Comparison of ENCODE assay signal across 8 cellular contexts in the genomic region with DNA sequence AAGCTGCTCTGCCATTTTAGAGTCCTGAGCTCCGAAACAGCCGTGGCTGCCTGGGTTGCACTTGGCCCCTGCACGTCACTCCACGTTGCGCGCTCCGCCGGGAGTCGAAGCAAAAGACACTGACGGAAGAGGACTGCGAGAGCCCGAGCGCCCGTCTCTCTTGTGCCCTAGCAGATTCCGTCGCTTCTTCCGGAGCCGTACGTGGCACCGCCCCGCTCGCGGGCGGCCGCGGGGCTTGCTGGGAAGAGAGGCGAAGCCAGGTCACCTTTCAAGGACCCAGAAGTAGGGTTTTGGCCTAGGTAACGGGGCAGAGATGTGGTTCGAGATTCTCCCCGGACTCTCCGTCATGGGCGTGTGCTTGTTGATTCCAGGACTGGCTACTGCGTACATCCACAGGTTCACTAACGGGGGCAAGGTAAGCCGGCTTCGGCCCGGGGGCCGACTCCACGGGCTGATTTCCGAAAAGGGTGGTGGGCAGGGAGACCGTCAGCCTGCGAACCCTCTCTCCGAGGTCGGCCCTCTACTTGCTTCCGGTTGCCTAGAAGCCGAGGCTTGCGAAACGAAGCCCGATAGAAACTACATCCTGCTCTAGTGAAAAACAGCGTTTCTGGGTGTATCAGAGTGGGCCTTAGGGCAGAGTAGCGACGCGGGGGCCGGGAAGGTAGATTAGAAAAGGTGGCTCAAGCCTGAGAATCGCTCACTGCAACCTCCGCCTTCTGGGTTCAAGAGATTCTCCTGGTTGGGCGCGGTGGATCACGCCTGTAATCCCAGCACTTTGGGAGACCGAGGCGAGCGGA. TPM values are rescaled to one million over a fixed set of nuclear protein-coding genes. Genes with fewer than 3 reads are reported as not detected.
DNase-seq lines count a peak whose midpoint lies in the region; ATAC-seq and TF ChIP-seq lines count a peak whose summit lies in the region.

TSS of gene NDUFA1 (plus strand) at position 234 of the 797 bp plus-strand sequence. CDS start at position 314, 80 bp downstream.
TSS of gene RNF113A (minus strand) at position 135 of the 797 bp plus-strand sequence. CDS start at position 15, 120 bp downstream.

- POLR2A ChIA-PET in IMR-90 (lab: Charles Lee; ENCODE audit: unreplicated experiment): no interaction called here
- POLR2A ChIA-PET in PC-3 (lab: Charles Lee; ENCODE audit: unreplicated experiment): interaction anchor here (0.6 kb wide), 1 partner anchor 19 kb away, joined by 3 read pairs; the partner anchor contains the start of gene UPF3B

- peak within 1 kb of the TSS; percentile 88 for H4K5ac ChIP-seq in IMR-90 (ENCODE audit: low read depth, low read length)

- H4K91ac ChIP-seq in IMR-90 (ENCODE audit: insufficient read depth, low read depth, low read length): peak within 1 kb of the TSS; percentile 77

- H3K56ac ChIP-seq in IMR-90 (ENCODE audit: extremely low read depth, insufficient read depth, low read length): peak within 1 kb of the TSS; percentile 94

- H3F3A ChIP-seq in PC-3 (ENCODE audit: low read length, unreplicated experiment): no peaks in the 10 kb centered on the region

- ATAC-seq in GM21528 (IDR thresholded peaks at IDR 0.05; ENCODE audit: low FRiP score, unreplicated experiment) (peak; percentile 91), IMR-90 (ENCODE audit: low read depth) (peak; percentile 93), PC-3 (peak; percentile 94)

- TF ChIP-seq POLR2A in IMR-90 (IDR thresholded peaks at IDR 0.05; ENCODE audit: low read depth, low read length): peak; percentile 79; the same call in 1 of the 2 replicates

- no peak within 1 kb of the TSS for H2BK15ac ChIP-seq in IMR-90 (ENCODE audit: low read depth, low read length)

- H3K9me1 ChIP-seq in IMR-90 (ENCODE audit: insufficient read depth, low read length): no peaks in the 10 kb centered on the region

- H3K4me3 ChIP-seq in IMR-90 (ENCODE audit: insufficient read depth, low read depth, low read length) (peak within 1 kb of the TSS; percentile 89), PC-3 (ENCODE audit: low read length) (peak within 1 kb of the TSS; percentile 99), mucosa of rectum (ENCODE audit: low read length in 2 of 2) (peak within 1 kb of the TSS; percentile 77 to 93)

- peak within 1 kb of the TSS; percentile 72 to 98 for H4K8ac ChIP-seq in IMR-90 (ENCODE audit: low read depth in 2 of 2, low read length in 2 of 2)

- 31% methylated on average over 16 of the region's 62 CpGs; no CpG with 5 or more reads in 1 of the 2 experiments for WGBS in IMR-90 (ENCODE audit: extremely low coverage in 2 of 2, insufficient read length in 1 of 2), 2 experiments

- no peaks in the 10 kb centered on the region for H3K4me1 ChIP-seq in IMR-90 (ENCODE audit: control insufficient read depth, insufficient read depth, low read length)
- peaks cover 5% of the 10 kb centered on the region for H3K4me1 ChIP-seq in PC-3 (ENCODE audit: insufficient read depth, low read length)
- H3K4me1 ChIP-seq in mucosa of rectum (ENCODE audit: control insufficient read depth in 2 of 2, insufficient read depth in 2 of 2, low read length in 2 of 2): no peaks in the 10 kb centered on the region

- H4K20me1 ChIP-seq in IMR-90 (ENCODE audit: insufficient read depth, low read length) (peaks cover 3% of the 10 kb centered on the region; the same call in 1 of the 2 replicates), PC-3 (ENCODE audit: low read length) (peaks cover 3% of the 10 kb centered on the region; the same call in 1 of the 2 replicates)

- dilution Hi-C loops in IMR-90 (cut with HindIII; ENCODE audit: low sequenced_read_pairs, unreplicated experiment): no loop called here

- peak within 1 kb of the TSS; percentile 92 for H3K23ac ChIP-seq in IMR-90 (ENCODE audit: low read depth, low read length)

- in situ Hi-C loops in IMR-90 (cut with MboI; ENCODE audit: low sequenced_read_pairs): no loop called here

- peak within 1 kb of the TSS; percentile 87 for H3K9ac ChIP-seq in IMR-90 (ENCODE audit: low read depth, low read length)
- peak within 1 kb of the TSS; percentile 97 for H3K9ac ChIP-seq in PC-3 (ENCODE audit: low read length)
- peak within 1 kb of the TSS; percentile 83 to 92 for H3K9ac ChIP-seq in mucosa of rectum (ENCODE audit: low read depth in 1 of 2, low read length in 2 of 2)

- H3K27ac ChIP-seq in IMR-90 (ENCODE audit: insufficient read depth, low read length): peak within 1 kb of the TSS; percentile 88
- peak within 1 kb of the TSS; percentile 84 for H3K27ac ChIP-seq in PC-3 (ENCODE audit: low read length)
- H3K27ac ChIP-seq in epithelial cell of prostate: peak within 1 kb of the TSS; percentile 88
- H3K27ac ChIP-seq in mucosa of rectum (ENCODE audit: low read depth in 2 of 2, low read length in 2 of 2): peak within 1 kb of the TSS; percentile 92 to 93

- peak within 1 kb of the TSS; percentile 88 for H3K4ac ChIP-seq in IMR-90 (ENCODE audit: low read depth, low read length)

- H3K9me3 ChIP-seq in IMR-90 (ENCODE audit: control insufficient read depth, insufficient read depth, low read length) (no peaks in the 10 kb centered on the region), PC-3 (ENCODE audit: low read length) (no peaks in the 10 kb centered on the region), mucosa of rectum (ENCODE audit: control insufficient read depth in 2 of 2, low read length in 2 of 2) (no peaks in the 10 kb centered on the region)

- no peaks in the 10 kb centered on the region for H3K27me3 ChIP-seq in IMR-90 (ENCODE audit: control insufficient read depth, insufficient read depth, low read length)
- no peaks in the 10 kb centered on the region for H3K27me3 ChIP-seq in PC-3 (ENCODE audit: low read length)
- H3K27me3 ChIP-seq in mucosa of rectum (ENCODE audit: control insufficient read depth in 2 of 2, insufficient read depth in 2 of 2, low read length in 2 of 2): no peaks in the 10 kb centered on the region

- CTCF ChIA-PET in IMR-90 (lab: Yijun Ruan, JAX): interaction anchor here (0.6 to 1.3 kb wide), 2 partner anchors 9 to 15 kb away, joined by 3 to 4 read pairs; no protein-coding TSS in a partner anchor
- CTCF ChIA-PET in PC-3 (lab: Charles Lee): interaction anchor here (0.6 kb wide), 1 partner anchor 122 kb away, joined by 3 read pairs; no protein-coding TSS in a partner anchor

- H3K79me2 ChIP-seq in PC-3 (ENCODE audit: low read length): peaks cover 66% of the 10 kb centered on the region

- H2BK120ac ChIP-seq in IMR-90 (ENCODE audit: low read depth, low read length): peak within 1 kb of the TSS; percentile 8; the same call in 1 of the 2 replicates

- peak within 1 kb of the TSS; percentile 98 for H3K14ac ChIP-seq in IMR-90 (replicated peaks; ENCODE audit: low read depth, low read length)

- H3K36me3 ChIP-seq in IMR-90 (ENCODE audit: control insufficient read depth, insufficient read depth, low read length) (no peaks in the 10 kb centered on the region; the same call in 1 of the 2 replicates), PC-3 (ENCODE audit: low read depth, low read length) (peaks cover 9% of the 10 kb centered on the region), mucosa of rectum (ENCODE audit: control insufficient read depth in 2 of 2, insufficient read depth in 2 of 2, low read length in 2 of 2) (peaks cover 0 to 5% of the 10 kb centered on the region in 2 donors)

- no peaks in the 10 kb centered on the region for H3K9me2 ChIP-seq in PC-3 (replicated peaks; ENCODE audit: low read length)

- peaks cover 0 to 11% of the 10 kb centered on the region in 2 experiments; a peak in 3 of 4 replicates for H3K79me1 ChIP-seq in IMR-90 (ENCODE audit: low read depth in 1 of 2, low read length in 2 of 2)

- H2BK20ac ChIP-seq in IMR-90 (ENCODE audit: low read depth, low read length): no peak within 1 kb of the TSS

- H2AK9ac ChIP-seq in IMR-90 (replicated peaks; ENCODE audit: low read depth, low read length, poor library complexity): peak within 1 kb of the TSS; percentile 96

- DNase-seq in DMS114 treated with DMSO at 0.1 percent for 48 hours (lab: John Stamatoyannopoulos, UW; ENCODE audit: unreplicated experiment) (peak; percentile 62), IMR-90 (peak; percentile 81), PC-3 (peak; percentile 91), activated T-cell treated with anti-CD3 and anti-CD28 coated beads for 48 hours (ENCODE audit: low read depth) (peak; percentile 78), epithelial cell of prostate (ENCODE audit: low read depth, low spot score) (peak; percentile 49)
- DNase-seq in stimulated activated CD8-positive, alpha-beta memory T cell treated with anti-CD3 and anti-CD28 coated beads, Interleukin-4, amount 100 ng/mL, for 48 hours: peak; percentile 83

- intact Hi-C loops in IMR-90 (cut with micrococcal nuclease): loop anchor here (2.0 to 5.0 kb wide), 2 partner anchors 81 to 264 kb away; partner anchors contain the start of genes NKRF and RPL39
- intact Hi-C loops in PC-3 (cut with micrococcal nuclease): loop anchor here (1.0 to 5.0 kb wide), 2 partner anchors 18 to 79 kb away; partner anchors contain the start of gene RPL39

- H3K4me2 ChIP-seq in IMR-90 (ENCODE audit: low read depth, low read length) (peak within 1 kb of the TSS; percentile 89), PC-3 (ENCODE audit: low read length) (peak within 1 kb of the TSS; percentile 98)

- BruUV-seq in IMR-90 (replicated peaks; lab: Mats Ljungman, UMichigan): no TSS peak
- BruUV-seq in PC-3 (replicated peaks; lab: Mats Ljungman, UMichigan): TSS peak; percentile 87

- H2AFZ ChIP-seq in IMR-90 (replicated peaks; ENCODE audit: low read length, poor library complexity): peak within 1 kb of the TSS; percentile 94
- peak within 1 kb of the TSS; percentile 99 for H2AFZ ChIP-seq in PC-3 (ENCODE audit: low read length)

- H3K18ac ChIP-seq in IMR-90 (ENCODE audit: low read depth, low read length): peak within 1 kb of the TSS; percentile 77

- H2AK5ac ChIP-seq in IMR-90 (ENCODE audit: low read depth, low read length): peak within 1 kb of the TSS; percentile 63

- peak within 1 kb of the TSS; percentile 79 for H2BK5ac ChIP-seq in IMR-90 (ENCODE audit: low read depth, low read length, poor library complexity, severe bottlenecking)

- no peak for TF ChIP-seq CTCF in IMR-90 (conservative IDR thresholded peaks at IDR 0.05; ENCODE audit: low read depth, low read length)
- TF ChIP-seq CTCF in PC-3 (conservative IDR thresholded peaks at IDR 0.05; ENCODE audit: low read depth, low read length): no peak

- no peak for TF ChIP-seq RAD21 in IMR-90 (IDR thresholded peaks at IDR 0.05; ENCODE audit: low read length)

RNA-seq across cellular contexts. Expression of gene NDUFA1, which starts in this region (rescaled TPM):
- total RNA-seq in IMR-90 (2012; rRNA removed) (12.5 and 47.5 TPM in 2 replicates), PC-3 (2014; rRNA removed) (122 and 167 TPM in 2 replicates)
- polyA plus RNA-seq in IMR-90 (2012; rRNA removed): 90.1 and 104 TPM in 2 replicates
- polyA plus RNA-seq in IMR-90 (2012; cell fraction: cytosol; rRNA removed): 9.7 and 28.6 TPM in 2 replicates
- 1.9 and 15.3 TPM in 2 replicates for polyA plus RNA-seq in IMR-90 (2012; cell fraction: nucleus; rRNA removed; ENCODE audit: low replicate concordance)

RNA-seq across cellular contexts. Expression of gene RNF113A, which starts in this region (rescaled TPM):
- total RNA-seq in IMR-90 (2012; rRNA removed): 16.5 and 20.6 TPM in 2 replicates
- polyA plus RNA-seq in IMR-90 (2012; rRNA removed): 15.9 and 17.0 TPM in 2 replicates
- 10.5 and 11.2 TPM in 2 replicates for polyA plus RNA-seq in IMR-90 (2012; cell fraction: cytosol; rRNA removed)
- polyA plus RNA-seq in IMR-90 (2012; cell fraction: nucleus; rRNA removed; ENCODE audit: low replicate concordance): 4.4 and 6.8 TPM in 2 replicates
- 13.8 and 18.6 TPM in 2 replicates for total RNA-seq in PC-3 (2014; rRNA removed)

Comparison
In these comparisons a context has a peak if more than half of its experiments do, and no peak if none do; other contexts are left out.
1. Peak in every context shown above with its lines: DNase-seq, ATAC-seq, H3K4me3 ChIP-seq and H3K27ac ChIP-seq.